ENCODE assay signal across 8 cellular contexts in the genomic region with DNA sequence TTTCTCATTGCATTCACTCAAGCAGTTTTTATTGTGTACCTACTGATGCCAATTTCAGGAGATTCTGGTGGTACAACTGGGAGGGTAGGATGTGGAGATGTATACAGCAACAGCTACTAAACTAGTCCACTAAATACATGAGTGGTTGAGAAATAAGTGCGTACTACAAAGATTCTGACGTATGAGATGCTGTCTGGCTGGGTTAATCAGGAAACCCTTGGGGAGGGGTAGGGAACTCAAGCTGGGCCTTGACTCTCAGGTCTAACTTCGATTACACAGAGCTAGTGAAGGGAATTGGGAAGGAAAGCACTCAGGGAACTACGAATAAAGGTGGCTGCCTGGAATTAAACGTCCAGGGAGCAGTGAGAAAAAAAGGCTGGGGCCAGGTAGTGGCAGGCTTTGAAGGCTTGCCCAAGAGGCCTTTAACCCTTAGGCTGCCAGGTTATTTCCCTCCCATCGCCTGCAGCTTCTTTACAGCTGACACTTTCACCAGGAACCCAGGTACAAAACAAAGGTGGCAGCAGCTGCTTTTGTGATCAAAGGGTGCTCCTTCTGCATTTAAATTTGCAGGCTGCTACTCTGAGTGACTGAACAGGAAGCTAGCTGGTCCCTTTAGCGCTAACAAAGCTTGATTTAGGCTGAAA. TPM values are rescaled to one million over a fixed set of nuclear protein-coding genes. Genes with fewer than 3 reads are reported as not detected.
DNase-seq lines count a peak whose midpoint lies in the region; ATAC-seq and FAIRE-seq lines count a peak whose summit lies in the region.
"Had no signal": no experiment of that assay in that cellular context is flagged by ENCODE, and none has a peak within 500 bp of the region (broad histone marks: within the 10 kb centered on the region; RNA-seq: fewer than 3 reads in every experiment).

No MANE protein-coding gene starts in this region.

- no peak overlapping the region for H3K27ac ChIP-seq in small intestine (ENCODE audit: low read depth in 1 of 2, low read length in 1 of 2)
- H3K27ac ChIP-seq: parathyroid adenoma had no signal

- peaks cover 24% of the 10 kb centered on the region for H3K36me3 Mint-ChIP-seq in activated CD4-positive, alpha-beta T cell treated with anti-CD3 and anti-CD28 coated beads for 36 hours (ENCODE audit: low read depth)
- peaks cover 35% of the 10 kb centered on the region for H3K36me3 Mint-ChIP-seq in dendritic cell treated with granulocyte-macrophage colony-stimulating factor and Interleukin-4, amounts not matched to agents 40 ng/mL and 50 ng/mL, for 4 days (ENCODE audit: low read depth)

- peaks cover 0 to 8% of the 10 kb centered on the region in 2 donors for H3K4me1 ChIP-seq in small intestine (ENCODE audit: control insufficient read depth in 2 of 2, insufficient read depth in 1 of 2, low read depth in 1 of 2, low read length in 1 of 2)

- no peaks in the 10 kb centered on the region for H3K27me3 ChIP-seq in small intestine (ENCODE audit: control insufficient read depth in 2 of 2, insufficient read depth in 2 of 2, low read length in 2 of 2)

- FAIRE-seq in small intestine (lab: Jason Lieb, UNC) (no peak), HTR-8/SVneo (lab: Jason Lieb, UNC) (no peak)

- H3K9me3 Mint-ChIP-seq in activated CD4-positive, alpha-beta T cell treated with anti-CD3 and anti-CD28 coated beads for 36 hours (ENCODE audit: low read depth): no peaks in the 10 kb centered on the region
- no peaks in the 10 kb centered on the region for H3K9me3 Mint-ChIP-seq in dendritic cell treated with granulocyte-macrophage colony-stimulating factor and Interleukin-4, amounts not matched to agents 40 ng/mL and 50 ng/mL, for 4 days

- H3K9me3 ChIP-seq in small intestine (ENCODE audit: control insufficient read depth, low read depth): no peaks in the 10 kb centered on the region

- peaks cover 51% of the 10 kb centered on the region for H3K4me1 Mint-ChIP-seq in activated CD4-positive, alpha-beta T cell treated with anti-CD3 and anti-CD28 coated beads for 36 hours
- H3K4me1 Mint-ChIP-seq in dendritic cell treated with granulocyte-macrophage colony-stimulating factor and Interleukin-4, amounts not matched to agents 40 ng/mL and 50 ng/mL, for 4 days (ENCODE audit: low read depth): peaks cover 41% of the 10 kb centered on the region

- peak; percentile 15 for DNase-seq in activated CD4-positive, alpha-beta T cell treated with anti-CD3 and anti-CD28 coated beads for 36 hours
- DNase-seq in activated CD4-positive, alpha-beta T cell treated with anti-CD3 and anti-CD28 coated beads, Interleukin-2, amount 50 U/mL, for 4 hours: no peak
- DNase-seq in small intestine (peak; percentile 6), HTR-8/SVneo (ENCODE audit: insufficient read length, low spot score) (no peak)
- DNase-seq: NCI-H2081 had no signal

- H3K36me3 ChIP-seq in small intestine (ENCODE audit: control insufficient read depth in 2 of 2, insufficient read depth in 2 of 2, low read length in 2 of 2): peaks cover 0 to 3% of the 10 kb centered on the region in 2 donors

- intact Hi-C loops in activated CD4-positive, alpha-beta T cell treated with anti-CD3 and anti-CD28 coated beads for 36 hours (cut with DNase I, micrococcal nuclease): loop anchor here in 1 of 2 experiments (5.0 kb wide), 2 partner anchors 908 to 1937 kb away; partner anchors contain the start of genes GOT1 and TM9SF3
- intact Hi-C loops in dendritic cell treated with granulocyte-macrophage colony-stimulating factor and Interleukin-4, amounts not matched to agents 40 ng/mL and 50 ng/mL, for 4 days (cut with micrococcal nuclease): loop anchor here (5.0 to 10.0 kb wide), 5 partner anchors 47 to 150 kb away; partner anchors contain the start of genes EXOSC1, PGAM1, PI4K2A and RRP12

- no peak for ATAC-seq in activated CD4-positive, alpha-beta T cell treated with anti-CD3 and anti-CD28 coated beads for 36 hours
- ATAC-seq in HG03460 (IDR thresholded peaks at IDR 0.05; ENCODE audit: unreplicated experiment): no peak

- peak overlapping the region; percentile 81 for H3K27ac Mint-ChIP-seq in activated CD4-positive, alpha-beta T cell treated with anti-CD3 and anti-CD28 coated beads for 36 hours
- H3K27ac Mint-ChIP-seq in dendritic cell treated with granulocyte-macrophage colony-stimulating factor and Interleukin-4, amounts not matched to agents 40 ng/mL and 50 ng/mL, for 4 days: peak overlapping the region; percentile 73

- peak overlapping the region; percentile 54 for H3K4me3 Mint-ChIP-seq in activated CD4-positive, alpha-beta T cell treated with anti-CD3 and anti-CD28 coated beads for 36 hours
- H3K4me3 Mint-ChIP-seq in dendritic cell treated with granulocyte-macrophage colony-stimulating factor and Interleukin-4, amounts not matched to agents 40 ng/mL and 50 ng/mL, for 4 days: no peak overlapping the region

- CTCF ChIA-PET in activated CD4-positive, alpha-beta T cell treated with anti-CD3 and anti-CD28 coated beads for 36 hours (lab: Charles Lee): interaction anchor here (0.6 to 1.2 kb wide), 4 partner anchors 11 to 217 kb away, joined by 3 to 6 read pairs (median 4); no protein-coding TSS in a partner anchor

- peaks cover 3% of the 10 kb centered on the region for H3K27me3 Mint-ChIP-seq in activated CD4-positive, alpha-beta T cell treated with anti-CD3 and anti-CD28 coated beads for 36 hours
- no peaks in the 10 kb centered on the region for H3K27me3 Mint-ChIP-seq in dendritic cell treated with granulocyte-macrophage colony-stimulating factor and Interleukin-4, amounts not matched to agents 40 ng/mL and 50 ng/mL, for 4 days

- H3K4me3 ChIP-seq in small intestine (ENCODE audit: low read depth in 1 of 2, low read length in 2 of 2): peak overlapping the region in 1 of 2 donors; percentile 4

- 20 to 38% (median 35%) methylated on average over 7 of the region's 7 CpGs for WGBS in small intestine, 3 donors

- POLR2A ChIA-PET in activated CD4-positive, alpha-beta T cell treated with anti-CD3 and anti-CD28 coated beads for 36 hours (lab: Charles Lee): no interaction called here

RNA-seq across cellular contexts. Expression of gene MMS19, which starts 3.2 kb away (rescaled TPM):
- 100 to 1,000 TPM in 1 of 2 experiments, 10 to 100 TPM in 1; 91.3 to 107 TPM for total RNA-seq in activated CD4-positive, alpha-beta T cell treated with anti-CD3 and anti-CD28 coated beads for 36 hours
- 10 to 100 TPM; 44.7 to 51.9 (median 49.2) TPM for polyA plus RNA-seq in small intestine

RNA-seq across cellular contexts. Expression of gene UBTD1, which starts 3.7 kb away (rescaled TPM):
- total RNA-seq in activated CD4-positive, alpha-beta T cell treated with anti-CD3 and anti-CD28 coated beads for 36 hours: 1 to 10 TPM; 1.4 to 1.5 TPM
- 1 to 10 TPM; 1.1 to 7.6 (median 7.0) TPM for polyA plus RNA-seq in small intestine

RNA-seq across cellular contexts. Expression of gene ZDHHC16, which starts 49.0 kb away (rescaled TPM):
- total RNA-seq in activated CD4-positive, alpha-beta T cell treated with anti-CD3 and anti-CD28 coated beads for 36 hours: 10 to 100 TPM; 34.6 to 42.8 TPM
- polyA plus RNA-seq in small intestine: 10 to 100 TPM; 17.0 to 36.0 (median 25.9) TPM

RNA-seq across cellular contexts. Expression of gene EXOSC1, which starts 49.2 kb away (rescaled TPM):
- 10 to 100 TPM; 52.3 to 54.2 TPM for total RNA-seq in activated CD4-positive, alpha-beta T cell treated with anti-CD3 and anti-CD28 coated beads for 36 hours
- polyA plus RNA-seq in small intestine: 10 to 100 TPM; 33.8 to 47.1 (median 35.4) TPM

Comparison
In these comparisons a context has a peak if more than half of its experiments do, and no peak if none do; other contexts are left out.
1. DNase-seq: peak in activated CD4-positive, alpha-beta T cell treated with anti-CD3 and anti-CD28 coated beads for 36 hours (single experiment) and small intestine (single experiment); none in activated CD4-positive, alpha-beta T cell treated with anti-CD3 and anti-CD28 coated beads, Interleukin-2, amount 50 U/mL, for 4 hours (0 of 2) and HTR-8/SVneo (single experiment).